ENCODE assay signal across 10 cellular contexts in genomic region chr21:37862536-37862935, GRCh38. TPM values are rescaled to one million over a fixed set of nuclear protein-coding genes. Genes with fewer than 3 reads are reported as not detected.
DNase-seq lines count a peak whose midpoint lies in the region; ATAC-seq, FAIRE-seq and TF ChIP-seq lines count a peak whose summit lies in the region.
"Had no signal": no experiment of that assay in that cellular context is flagged by ENCODE, and none has a peak within 500 bp of the region (broad histone marks: within the 10 kb centered on the region; RNA-seq: fewer than 3 reads in every experiment).

No MANE protein-coding gene starts in this region.

- H3K36me3 ChIP-seq in SJCRH30 = no peaks in the 10 kb centered on the region

- H3K4me1 ChIP-seq in SJCRH30 = peaks cover 16% of the 10 kb centered on the region
- H3K4me1 ChIP-seq: psoas muscle had no signal

- no peak for FAIRE-seq in HTR-8/SVneo (lab: Jason Lieb, UNC)

- H3K36me3 Mint-ChIP-seq in activated naive CD4-positive, alpha-beta T cell treated with anti-CD3 and anti-CD28 coated beads for 36 hours (ENCODE audit: low read depth) = no peaks in the 10 kb centered on the region
- no peaks in the 10 kb centered on the region for H3K36me3 Mint-ChIP-seq in activated CD4-positive, alpha-beta T cell treated with anti-CD3 and anti-CD28 coated beads, Interleukin-2, amount 10 ng/mL, durations not matched to agents 7 days and 5 days (ENCODE audit: low read depth)
- H3K36me3 Mint-ChIP-seq: activated naive CD8-positive, alpha-beta T cell treated with anti-CD3 and anti-CD28 coated beads, Interleukin-2, amount 10 ng/mL, durations not matched to agents 7 days and 5 days had no signal

- DNase-seq in GM10248 (ENCODE audit: extremely low spot score) (peak; percentile 33), HTR-8/SVneo (ENCODE audit: insufficient read length, low spot score) (peak; percentile 47), SJCRH30 (peak; percentile 35 to 58), inferior parietal cortex (ENCODE audit: extremely low spot score) (peak; percentile 47)
- no peak for DNase-seq in activated naive CD4-positive, alpha-beta T cell treated with anti-CD3 and anti-CD28 coated beads for 36 hours
- no peak for DNase-seq in activated CD4-positive, alpha-beta T cell treated with anti-CD3 and anti-CD28 coated beads, Interleukin-2, amount 10 ng/mL, durations not matched to agents 7 days and 5 days
- no peak for DNase-seq in activated CD4-positive, alpha-beta T cell treated with anti-CD3 and anti-CD28 coated beads for 4 hours
- DNase-seq: activated naive CD8-positive, alpha-beta T cell treated with anti-CD3 and anti-CD28 coated beads, Interleukin-2, amount 10 ng/mL, durations not matched to agents 7 days and 5 days; psoas muscle had no signal

- peaks cover 6% of the 10 kb centered on the region for H3K27me3 Mint-ChIP-seq in activated naive CD4-positive, alpha-beta T cell treated with anti-CD3 and anti-CD28 coated beads for 36 hours (ENCODE audit: low read depth)
- peaks cover 3% of the 10 kb centered on the region for H3K27me3 Mint-ChIP-seq in activated CD4-positive, alpha-beta T cell treated with anti-CD3 and anti-CD28 coated beads, Interleukin-2, amount 10 ng/mL, durations not matched to agents 7 days and 5 days
- H3K27me3 Mint-ChIP-seq: activated naive CD8-positive, alpha-beta T cell treated with anti-CD3 and anti-CD28 coated beads, Interleukin-2, amount 10 ng/mL, durations not matched to agents 7 days and 5 days had no signal

- no peaks in the 10 kb centered on the region for H3K4me1 Mint-ChIP-seq in activated naive CD4-positive, alpha-beta T cell treated with anti-CD3 and anti-CD28 coated beads for 36 hours (ENCODE audit: low read depth)
- H3K4me1 Mint-ChIP-seq in activated CD4-positive, alpha-beta T cell treated with anti-CD3 and anti-CD28 coated beads, Interleukin-2, amount 10 ng/mL, durations not matched to agents 7 days and 5 days = no peaks in the 10 kb centered on the region
- H3K4me1 Mint-ChIP-seq: activated naive CD8-positive, alpha-beta T cell treated with anti-CD3 and anti-CD28 coated beads, Interleukin-2, amount 10 ng/mL, durations not matched to agents 7 days and 5 days had no signal

- no peak for ATAC-seq in GM18909 (IDR thresholded peaks at IDR 0.05; ENCODE audit: poor library complexity, unreplicated experiment)

- POLR2A ChIA-PET in GM10248 (lab: Yijun Ruan, JAX) = no interaction called here
- POLR2A ChIA-PET in activated CD4-positive, alpha-beta T cell treated with anti-CD3 and anti-CD28 coated beads, Interleukin-2, amount 10 ng/mL, durations not matched to agents 7 days and 5 days (lab: Charles Lee) = no interaction called here

- no peak for TF ChIP-seq CTCF in GM10248 (IDR thresholded peaks at IDR 0.05; ENCODE audit: control extremely low read depth, extremely low read depth, low read depth, missing control alignments)

- peak overlapping the region; percentile 25; the same call in 1 of the 2 replicates for H3K27ac ChIP-seq in SJCRH30
- H3K27ac ChIP-seq: psoas muscle had no signal

- intact Hi-C loops in activated naive CD4-positive, alpha-beta T cell treated with anti-CD3 and anti-CD28 coated beads for 36 hours (cut with micrococcal nuclease) = no loop called here

- peak overlapping the region; percentile 22; the same call in 1 of the 2 replicates for H3K4me3 ChIP-seq in SJCRH30
- H3K4me3 ChIP-seq: psoas muscle had no signal

- H3K4me3 Mint-ChIP-seq in activated naive CD4-positive, alpha-beta T cell treated with anti-CD3 and anti-CD28 coated beads for 36 hours = no peak overlapping the region
- no peak overlapping the region for H3K4me3 Mint-ChIP-seq in activated CD4-positive, alpha-beta T cell treated with anti-CD3 and anti-CD28 coated beads, Interleukin-2, amount 10 ng/mL, durations not matched to agents 7 days and 5 days
- H3K4me3 Mint-ChIP-seq: activated naive CD8-positive, alpha-beta T cell treated with anti-CD3 and anti-CD28 coated beads, Interleukin-2, amount 10 ng/mL, durations not matched to agents 7 days and 5 days had no signal

- no peaks in the 10 kb centered on the region for H3K27me3 ChIP-seq in SJCRH30

- peaks cover 1% of the 10 kb centered on the region; the same call in 1 of the 2 replicates for H3K9me3 ChIP-seq in SJCRH30 (replicated peaks)
- H3K9me3 ChIP-seq: psoas muscle had no signal

- CTCF ChIA-PET in GM10248 (lab: Yijun Ruan, JAX) = interaction anchor here (1.1 to 1.3 kb wide), 3 partner anchors 9 to 188 kb away, joined by 3 read pairs; no protein-coding TSS in a partner anchor
- CTCF ChIA-PET in activated naive CD4-positive, alpha-beta T cell treated with anti-CD3 and anti-CD28 coated beads for 36 hours (lab: Charles Lee) = no interaction called here
- CTCF ChIA-PET in activated CD4-positive, alpha-beta T cell treated with anti-CD3 and anti-CD28 coated beads, Interleukin-2, amount 10 ng/mL, durations not matched to agents 7 days and 5 days (lab: Charles Lee) = interaction anchor here (0.9 to 1.4 kb wide), 2 partner anchors 11 to 15 kb away, joined by 3 to 4 read pairs; no protein-coding TSS in a partner anchor

- no peaks in the 10 kb centered on the region for H3K9me3 Mint-ChIP-seq in activated naive CD4-positive, alpha-beta T cell treated with anti-CD3 and anti-CD28 coated beads for 36 hours
- no peaks in the 10 kb centered on the region for H3K9me3 Mint-ChIP-seq in activated CD4-positive, alpha-beta T cell treated with anti-CD3 and anti-CD28 coated beads, Interleukin-2, amount 10 ng/mL, durations not matched to agents 7 days and 5 days
- H3K9me3 Mint-ChIP-seq: activated naive CD8-positive, alpha-beta T cell treated with anti-CD3 and anti-CD28 coated beads, Interleukin-2, amount 10 ng/mL, durations not matched to agents 7 days and 5 days had no signal

- no peak overlapping the region for H3K27ac Mint-ChIP-seq in activated naive CD4-positive, alpha-beta T cell treated with anti-CD3 and anti-CD28 coated beads for 36 hours
- no peak overlapping the region for H3K27ac Mint-ChIP-seq in activated CD4-positive, alpha-beta T cell treated with anti-CD3 and anti-CD28 coated beads, Interleukin-2, amount 10 ng/mL, durations not matched to agents 7 days and 5 days
- H3K27ac Mint-ChIP-seq: activated naive CD8-positive, alpha-beta T cell treated with anti-CD3 and anti-CD28 coated beads, Interleukin-2, amount 10 ng/mL, durations not matched to agents 7 days and 5 days had no signal

RNA-seq across cellular contexts. Expression of gene KCNJ6, which starts 53.7 kb away (rescaled TPM):
- total RNA-seq in SJCRH30 (2014; rRNA removed; shearing (Covaris generic)) = not detected in 2 replicates
- total RNA-seq in activated naive CD4-positive, alpha-beta T cell treated with anti-CD3 and anti-CD28 coated beads for 36 hours = not detected
- total RNA-seq in activated CD4-positive, alpha-beta T cell treated with anti-CD3 and anti-CD28 coated beads, Interleukin-2, amount 10 ng/mL, durations not matched to agents 7 days and 5 days = not detected
- total RNA-seq: activated naive CD8-positive, alpha-beta T cell treated with anti-CD3 and anti-CD28 coated beads, Interleukin-2, amount 10 ng/mL, durations not matched to agents 7 days and 5 days; psoas muscle had no signal

Comparison
In these comparisons a context has a peak if more than half of its experiments do, and no peak if none do; other contexts are left out.
1. DNase-seq: peak in GM10248 (single experiment), HTR-8/SVneo (single experiment), SJCRH30 (2 of 2) and inferior parietal cortex (single experiment); none in activated naive CD4-positive, alpha-beta T cell treated with anti-CD3 and anti-CD28 coated beads for 36 hours (single experiment), activated CD4-positive, alpha-beta T cell treated with anti-CD3 and anti-CD28 coated beads, Interleukin-2, amount 10 ng/mL, durations not matched to agents 7 days and 5 days (single experiment) and activated CD4-positive, alpha-beta T cell treated with anti-CD3 and anti-CD28 coated beads for 4 hours (0 of 2).